In the genomic region with DNA sequence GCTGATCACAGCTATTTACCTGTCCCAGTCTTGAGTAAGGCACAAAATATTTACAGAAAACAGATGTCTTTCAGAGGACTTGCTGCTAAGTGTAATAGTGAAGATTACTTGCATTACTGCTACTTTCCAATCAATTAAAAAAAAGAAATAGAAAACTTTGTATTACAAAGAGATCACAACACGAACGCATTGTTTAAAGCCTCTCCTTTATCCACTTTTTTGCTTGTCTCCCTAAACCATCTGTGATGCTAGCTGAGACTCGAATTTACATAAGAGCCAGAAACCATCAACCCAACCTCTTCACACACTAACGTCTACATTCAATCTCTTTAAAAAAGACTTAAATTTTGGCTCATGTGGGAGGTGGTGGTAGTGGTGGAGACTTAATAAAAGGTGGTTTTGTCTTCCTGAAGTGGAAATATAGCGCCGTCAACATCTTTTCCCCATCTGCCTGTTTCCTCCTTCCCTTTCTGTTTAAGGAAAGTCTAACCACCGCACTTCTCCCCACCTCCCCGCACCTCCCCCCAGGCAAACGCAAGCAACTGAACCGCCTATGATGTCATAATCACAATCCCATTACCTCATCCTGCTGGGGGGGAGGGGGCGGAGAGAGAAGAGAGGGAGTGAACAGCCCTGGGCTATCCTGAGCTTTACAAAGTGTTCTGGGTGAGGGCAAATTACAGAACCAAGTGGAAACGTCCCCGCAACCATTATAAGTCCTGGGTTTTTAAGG, we compare ENCODE assay signal across 8 cellular contexts. TPM values are rescaled to one million over a fixed set of nuclear protein-coding genes. Genes with fewer than 3 reads are reported as not detected.
DNase-seq lines count a peak whose midpoint lies in the region; ATAC-seq and TF ChIP-seq lines count a peak whose summit lies in the region.

No MANE protein-coding gene starts in this region.

- H3K36me3 ChIP-seq in left ventricle myocardium inferior = peaks cover 13% of the 10 kb centered on the region

- intact Hi-C loops in left ventricle myocardium inferior (cut with micrococcal nuclease) = no loop called here
- intact Hi-C loops in posterior vena cava (cut with DNase I) = no loop called here

- no peaks in the 10 kb centered on the region for H3K9me3 ChIP-seq in left ventricle myocardium inferior (replicated peaks)

- H3K4me1 ChIP-seq in left ventricle myocardium inferior = peaks cover 43% of the 10 kb centered on the region

- peak overlapping the region; percentile 93 for H3K4me3 ChIP-seq in left ventricle myocardium inferior

- ATAC-seq in GM18517 (IDR thresholded peaks at IDR 0.05; ENCODE audit: unreplicated experiment) (peak; percentile 24), HG03025 (IDR thresholded peaks at IDR 0.05; ENCODE audit: low FRiP score, unreplicated experiment) (peak; percentile 7)

- TF ChIP-seq CTCF in left ventricle myocardium inferior (IDR thresholded peaks at IDR 0.05; ENCODE audit: borderline replicate concordance) = no peak

- H3K27ac ChIP-seq in left ventricle myocardium inferior (replicated peaks) = peak overlapping the region; percentile 97

- no peaks in the 10 kb centered on the region for H3K27me3 ChIP-seq in left ventricle myocardium inferior (ENCODE audit: low read depth)

- DNase-seq in Ammon's horn (ENCODE audit: low spot score) (peak; percentile 87), NCI-H774 (lab: John Stamatoyannopoulos, UW) (peak; percentile 89), amygdala (lab: John Stamatoyannopoulos, UW) (peak in 32 of 56 donors; percentile 62 to 93 (median 84)), left ventricle myocardium inferior (peak; percentile 80), posterior vena cava (ENCODE audit: low spot score) (peak; percentile 91), HT-29 (ENCODE audit: low spot score) (no peak)

RNA-seq across cellular contexts. Expression of a gene that starts 0.9 kb away (rescaled TPM):
- total RNA-seq in left ventricle myocardium inferior (26.7 TPM), posterior vena cava (10 to 100 TPM; 18.7 to 20.7 TPM)
- 30.4 and 37.5 TPM in 2 replicates for total RNA-seq in HT-29 (2014; rRNA removed; shearing (Covaris generic))

RNA-seq across cellular contexts. Expression of a gene that starts 5.5 kb away (rescaled TPM):
- not detected for total RNA-seq in left ventricle myocardium inferior
- not detected for total RNA-seq in posterior vena cava
- total RNA-seq in HT-29 (2014; rRNA removed; shearing (Covaris generic)) = 13.4 and 13.6 TPM in 2 replicates

RNA-seq across cellular contexts. Expression of a gene that starts 15.4 kb away (rescaled TPM):
- total RNA-seq in left ventricle myocardium inferior = 40.7 TPM
- total RNA-seq in posterior vena cava = 10 to 100 TPM; 49.7 to 54.5 TPM
- total RNA-seq in HT-29 (2014; rRNA removed; shearing (Covaris generic)) = 34.9 and 36.2 TPM in 2 replicates

Comparison
In these comparisons a context has a peak if more than half of its experiments do, and no peak if none do; other contexts are left out.
1. RNA of a gene that starts 5.5 kb away (total RNA-seq): 13.4 to 13.6 TPM in HT-29; not detected in left ventricle myocardium inferior (single experiment) and not detected in posterior vena cava; every median in the first group is over 10 times any median in the second.